In genomic region chr21:33541105-33541711, GRCh38 we compare ENCODE assay signal across 8 cellular contexts. TPM values are rescaled to one million over a fixed set of nuclear protein-coding genes. Genes with fewer than 3 reads are reported as not detected.
DNase-seq lines count a peak whose midpoint lies in the region; ATAC-seq and TF ChIP-seq lines count a peak whose summit lies in the region.

No MANE protein-coding gene starts in this region.

- CTCF ChIA-PET in activated CD4-positive, alpha-beta T cell treated with anti-CD3 and anti-CD28 coated beads for 36 hours (lab: Charles Lee): interaction anchor here (0.6 to 1.5 kb wide), 7 partner anchors 14 to 326 kb away, joined by 3 to 4 read pairs (median 3); no protein-coding TSS in a partner anchor

- H3K9me3 ChIP-seq in RWPE2 (ENCODE audit: severe bottlenecking): no peaks in the 10 kb centered on the region
- no peaks in the 10 kb centered on the region for H3K9me3 ChIP-seq in mucosa of stomach (ENCODE audit: control insufficient read depth, low read length)

- H3K27me3 ChIP-seq in RWPE2 (ENCODE audit: insufficient read depth, poor library complexity, severe bottlenecking) (no peaks in the 10 kb centered on the region), mucosa of stomach (ENCODE audit: control insufficient read depth, insufficient read depth, low read length) (no peaks in the 10 kb centered on the region)

- no peak for ATAC-seq in activated CD4-positive, alpha-beta T cell treated with anti-CD3 and anti-CD28 coated beads for 36 hours
- ATAC-seq in RWPE2 (ENCODE audit: low read depth): no peak

- POLR2A ChIA-PET in activated CD4-positive, alpha-beta T cell treated with anti-CD3 and anti-CD28 coated beads for 36 hours (lab: Charles Lee): interaction anchor here (0.6 kb wide), 2 partner anchors 40 to 82 kb away, joined by 3 read pairs; no protein-coding TSS in a partner anchor

- H3K9me3 Mint-ChIP-seq in activated CD4-positive, alpha-beta T cell treated with anti-CD3 and anti-CD28 coated beads for 36 hours (ENCODE audit: low read depth): no peaks in the 10 kb centered on the region

- peaks cover 28% of the 10 kb centered on the region for H3K4me1 Mint-ChIP-seq in activated CD4-positive, alpha-beta T cell treated with anti-CD3 and anti-CD28 coated beads for 36 hours

- peaks cover 61% of the 10 kb centered on the region for H3K36me3 Mint-ChIP-seq in activated CD4-positive, alpha-beta T cell treated with anti-CD3 and anti-CD28 coated beads for 36 hours (ENCODE audit: low read depth)

- H3K27ac Mint-ChIP-seq in activated CD4-positive, alpha-beta T cell treated with anti-CD3 and anti-CD28 coated beads for 36 hours: peak overlapping the region; percentile 98

- H3K9ac ChIP-seq in mucosa of stomach (ENCODE audit: low read length): peak overlapping the region; percentile 100

- TF ChIP-seq CTCF in RWPE2 (IDR thresholded peaks at IDR 0.05; ENCODE audit: poor library complexity, severe bottlenecking) (no peak), GM10266 (IDR thresholded peaks at IDR 0.05; ENCODE audit: control insufficient read depth, insufficient read depth, low read depth, missing control alignments) (no peak)

- H3K4me3 Mint-ChIP-seq in activated CD4-positive, alpha-beta T cell treated with anti-CD3 and anti-CD28 coated beads for 36 hours: peak overlapping the region; percentile 85

- intact Hi-C loops in activated CD4-positive, alpha-beta T cell treated with anti-CD3 and anti-CD28 coated beads for 36 hours (cut with DNase I, micrococcal nuclease): loop anchor here (5.0 kb wide), 6 partner anchors 159 to 1809 kb away; partner anchors contain the start of genes ATP5PO (in 1 of the 2), CFAP298 (in 1 of the 2), IFNAR2 (in 1 of the 2) and PAXBP1 (in 1 of the 2)

- H3K27ac ChIP-seq in RWPE2 (ENCODE audit: poor library complexity, severe bottlenecking) (peak overlapping the region; percentile 89), cingulate gyrus (ENCODE audit: low read depth, low read length) (peak overlapping the region; percentile 100)

- H3K4me3 ChIP-seq in RWPE2 (ENCODE audit: severe bottlenecking): peak overlapping the region; percentile 67
- peak overlapping the region; percentile 93 for H3K4me3 ChIP-seq in mucosa of stomach (ENCODE audit: low read length)

- peaks cover 29% of the 10 kb centered on the region for H3K4me1 ChIP-seq in RWPE2 (ENCODE audit: insufficient read depth, poor library complexity, severe bottlenecking)
- peaks cover 21% of the 10 kb centered on the region for H3K4me1 ChIP-seq in mucosa of stomach (ENCODE audit: control insufficient read depth, insufficient read depth, low read length)

- peak; percentile 37 for DNase-seq in activated CD4-positive, alpha-beta T cell treated with anti-CD3 and anti-CD28 coated beads for 36 hours
- DNase-seq in activated CD4-positive, alpha-beta T cell treated with anti-CD3 and anti-CD28 coated beads for 4 hours: no peak
- no peak for DNase-seq in RWPE2 (ENCODE audit: low spot score)
- DNase-seq in NCI-H2081 treated with DMSO at 0.1 percent for 48 hours (lab: John Stamatoyannopoulos, UW): no peak
- DNase-seq in hippocampal formation (lab: John Stamatoyannopoulos, UW): no peak
- no peak for DNase-seq in GM10266 (ENCODE audit: extremely low spot score)

- H3K27me3 Mint-ChIP-seq in activated CD4-positive, alpha-beta T cell treated with anti-CD3 and anti-CD28 coated beads for 36 hours: no peaks in the 10 kb centered on the region

- H3K36me3 ChIP-seq in RWPE2 (ENCODE audit: low read depth) (peaks cover 81% of the 10 kb centered on the region), mucosa of stomach (ENCODE audit: control insufficient read depth, insufficient read depth, low read length) (no peaks in the 10 kb centered on the region)

RNA-seq across cellular contexts. Expression of gene GART, which starts 0.7 kb away (rescaled TPM):
- 100 to 1,000 TPM; 223 to 231 TPM for total RNA-seq in activated CD4-positive, alpha-beta T cell treated with anti-CD3 and anti-CD28 coated beads for 36 hours

RNA-seq across cellular contexts. Expression of gene SON, which starts 1.6 kb away (rescaled TPM):
- total RNA-seq in activated CD4-positive, alpha-beta T cell treated with anti-CD3 and anti-CD28 coated beads for 36 hours: 100 to 1,000 TPM; 299 to 380 TPM

RNA-seq across cellular contexts. Expression of gene DONSON, which starts 47.3 kb away (rescaled TPM):
- 10 to 100 TPM; 39.5 to 41.8 TPM for total RNA-seq in activated CD4-positive, alpha-beta T cell treated with anti-CD3 and anti-CD28 coated beads for 36 hours

RNA-seq across cellular contexts. Expression of gene DNAJC28, which starts 49.7 kb away (rescaled TPM):
- total RNA-seq in activated CD4-positive, alpha-beta T cell treated with anti-CD3 and anti-CD28 coated beads for 36 hours: under 1 TPM; 0.37 to 0.43 TPM
